ENCODE assay signal across 10 cellular contexts in the genomic region with DNA sequence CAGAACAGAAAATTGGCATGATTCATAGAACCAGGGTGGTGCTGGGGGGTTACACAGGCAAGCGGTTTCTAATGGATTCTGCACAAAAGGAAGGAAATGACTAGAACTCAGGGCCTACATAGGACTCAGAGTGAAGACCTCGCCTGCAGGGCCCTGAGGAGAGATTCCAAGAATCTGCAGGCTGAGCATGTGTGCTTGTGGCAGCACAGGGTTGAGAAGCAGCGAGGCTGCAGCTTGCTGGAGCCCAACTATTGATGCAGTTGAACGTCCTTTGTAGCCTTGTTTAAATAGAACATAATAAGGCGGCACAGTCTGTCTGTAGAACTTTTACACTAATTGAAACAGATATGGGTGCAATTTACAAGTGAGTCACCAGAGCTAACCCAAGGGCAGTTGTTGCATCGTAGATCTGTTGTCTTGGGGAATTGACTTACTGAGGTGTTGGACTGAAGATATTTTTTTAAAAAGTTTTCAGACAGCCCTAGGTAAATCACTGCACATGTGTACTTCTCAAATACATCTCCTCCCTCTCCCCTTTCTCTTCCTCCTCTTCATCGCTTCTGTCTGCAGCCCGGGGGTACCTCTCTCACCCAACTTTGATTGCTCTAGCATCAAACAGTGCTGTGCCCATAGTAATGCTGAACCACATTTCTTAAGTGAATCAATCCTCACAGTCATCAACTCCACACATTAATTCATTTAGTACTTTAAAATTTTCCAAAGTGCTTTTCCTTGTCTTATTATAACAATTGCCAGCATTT. TPM values are rescaled to one million over a fixed set of nuclear protein-coding genes. Genes with fewer than 3 reads are reported as not detected.
DNase-seq lines count a peak whose midpoint lies in the region; ATAC-seq, FAIRE-seq and TF ChIP-seq lines count a peak whose summit lies in the region.
"Had no signal": no experiment of that assay in that cellular context is flagged by ENCODE, and none has a peak within 500 bp of the region (broad histone marks: within the 10 kb centered on the region; RNA-seq: fewer than 3 reads in every experiment).

No MANE protein-coding gene starts in this region.

- H3K9me3 Mint-ChIP-seq in activated CD4-positive, alpha-beta T cell treated with anti-CD3 and anti-CD28 coated beads, Interleukin-2, amount 10 ng/mL, durations not matched to agents 24 days and 14 days, result peaks cover 4% of the 10 kb centered on the region
- no peaks in the 10 kb centered on the region for H3K9me3 Mint-ChIP-seq in stimulated activated effector memory CD8-positive, alpha-beta T cell treated with anti-CD3 and anti-CD28 coated beads, Interleukin-12 subunit alpha, Interleukin-12 subunit beta, amount 100 ng/mL, for 72 hours

- H3K27ac Mint-ChIP-seq in activated CD4-positive, alpha-beta T cell treated with anti-CD3 and anti-CD28 coated beads, Interleukin-2, amount 10 ng/mL, durations not matched to agents 24 days and 14 days, result peak overlapping the region; percentile 80
- H3K27ac Mint-ChIP-seq in stimulated activated effector memory CD8-positive, alpha-beta T cell treated with anti-CD3 and anti-CD28 coated beads, Interleukin-12 subunit alpha, Interleukin-12 subunit beta, amount 100 ng/mL, for 72 hours, result peak overlapping the region; percentile 88

- H3K4me1 Mint-ChIP-seq in activated CD4-positive, alpha-beta T cell treated with anti-CD3 and anti-CD28 coated beads, Interleukin-2, amount 10 ng/mL, durations not matched to agents 24 days and 14 days, result peaks cover 56% of the 10 kb centered on the region
- H3K4me1 Mint-ChIP-seq in stimulated activated effector memory CD8-positive, alpha-beta T cell treated with anti-CD3 and anti-CD28 coated beads, Interleukin-12 subunit alpha, Interleukin-12 subunit beta, amount 100 ng/mL, for 72 hours, result peaks cover 57% of the 10 kb centered on the region

- peaks cover 5% of the 10 kb centered on the region for H3K36me3 Mint-ChIP-seq in activated CD4-positive, alpha-beta T cell treated with anti-CD3 and anti-CD28 coated beads, Interleukin-2, amount 10 ng/mL, durations not matched to agents 24 days and 14 days (ENCODE audit: low read depth)
- peaks cover 24% of the 10 kb centered on the region for H3K36me3 Mint-ChIP-seq in stimulated activated effector memory CD8-positive, alpha-beta T cell treated with anti-CD3 and anti-CD28 coated beads, Interleukin-12 subunit alpha, Interleukin-12 subunit beta, amount 100 ng/mL, for 72 hours

- peak; percentile 84 for ATAC-seq in stimulated activated effector memory CD8-positive, alpha-beta T cell treated with anti-CD3 and anti-CD28 coated beads, Interleukin-12 subunit alpha, Interleukin-12 subunit beta, amount 100 ng/mL, for 72 hours
- no peak for ATAC-seq in GM19452 (IDR thresholded peaks at IDR 0.05; ENCODE audit: unreplicated experiment)
- ATAC-seq in HG02870 (IDR thresholded peaks at IDR 0.05; ENCODE audit: unreplicated experiment), result no peak
- ATAC-seq: left ventricle myocardium superior had no signal

- H3K27me3 Mint-ChIP-seq in activated CD4-positive, alpha-beta T cell treated with anti-CD3 and anti-CD28 coated beads, Interleukin-2, amount 10 ng/mL, durations not matched to agents 24 days and 14 days, result no peaks in the 10 kb centered on the region

- TF ChIP-seq CTCF in GM13976 (IDR thresholded peaks at IDR 0.05; ENCODE audit: borderline replicate concordance, control extremely low read depth, extremely low read depth, insufficient read depth, missing control alignments), result no peak

- H3K4me3 Mint-ChIP-seq in activated CD4-positive, alpha-beta T cell treated with anti-CD3 and anti-CD28 coated beads, Interleukin-2, amount 10 ng/mL, durations not matched to agents 24 days and 14 days, result peak overlapping the region; percentile 53
- peak overlapping the region; percentile 57 for H3K4me3 Mint-ChIP-seq in stimulated activated effector memory CD8-positive, alpha-beta T cell treated with anti-CD3 and anti-CD28 coated beads, Interleukin-12 subunit alpha, Interleukin-12 subunit beta, amount 100 ng/mL, for 72 hours

- FAIRE-seq in TTC549 (lab: Jason Lieb, UNC), result peak; percentile 33

- DNase-seq in activated CD4-positive, alpha-beta T cell treated with anti-CD3 and anti-CD28 coated beads, Interleukin-2, amount 10 ng/mL, durations not matched to agents 24 days and 14 days, result peak; percentile 79
- no peak for DNase-seq in activated CD4-positive, alpha-beta T cell treated with anti-CD3 and anti-CD28 coated beads for 1 hour
- peak; percentile 73 for DNase-seq in fibroblast of peridontal ligament (ENCODE audit: extremely low read depth)
- DNase-seq in stimulated activated effector memory CD8-positive, alpha-beta T cell treated with anti-CD3 and anti-CD28 coated beads, Interleukin-12 subunit alpha, Interleukin-12 subunit beta, amount 100 ng/mL, for 72 hours (ENCODE audit: low spot score in 2 of 2), result no peak
- DNase-seq in GM13976 (ENCODE audit: low spot score), result no peak
- DNase-seq: left ventricle myocardium superior had no signal

- in situ Hi-C loops in GM13976 (cut with MboI; ENCODE audit: low sequenced_read_pairs, unreplicated experiment), result no loop called here

- intact Hi-C loops in activated CD4-positive, alpha-beta T cell treated with anti-CD3 and anti-CD28 coated beads, Interleukin-2, amount 10 ng/mL, durations not matched to agents 24 days and 14 days (cut with micrococcal nuclease), result loop anchor here (1.0 to 2.0 kb wide), 6 partner anchors 16 to 50 kb away; no protein-coding TSS in a partner anchor

RNA-seq across cellular contexts. Expression of gene RHOH, which starts 58.3 kb away (rescaled TPM):
- total RNA-seq in activated CD4-positive, alpha-beta T cell treated with anti-CD3 and anti-CD28 coated beads, Interleukin-2, amount 10 ng/mL, durations not matched to agents 24 days and 14 days, result 98.1 and 107 TPM in 2 replicates
- total RNA-seq: Calu3 had no signal

Comparison
In these comparisons a context has a peak if more than half of its experiments do, and no peak if none do; other contexts are left out.
1. DNase-seq: peak in activated CD4-positive, alpha-beta T cell treated with anti-CD3 and anti-CD28 coated beads, Interleukin-2, amount 10 ng/mL, durations not matched to agents 24 days and 14 days (single experiment) and fibroblast of peridontal ligament (single experiment); none in activated CD4-positive, alpha-beta T cell treated with anti-CD3 and anti-CD28 coated beads for 1 hour (single experiment), stimulated activated effector memory CD8-positive, alpha-beta T cell treated with anti-CD3 and anti-CD28 coated beads, Interleukin-12 subunit alpha, Interleukin-12 subunit beta, amount 100 ng/mL, for 72 hours (0 of 2) and GM13976 (single experiment).